In the genomic region with DNA sequence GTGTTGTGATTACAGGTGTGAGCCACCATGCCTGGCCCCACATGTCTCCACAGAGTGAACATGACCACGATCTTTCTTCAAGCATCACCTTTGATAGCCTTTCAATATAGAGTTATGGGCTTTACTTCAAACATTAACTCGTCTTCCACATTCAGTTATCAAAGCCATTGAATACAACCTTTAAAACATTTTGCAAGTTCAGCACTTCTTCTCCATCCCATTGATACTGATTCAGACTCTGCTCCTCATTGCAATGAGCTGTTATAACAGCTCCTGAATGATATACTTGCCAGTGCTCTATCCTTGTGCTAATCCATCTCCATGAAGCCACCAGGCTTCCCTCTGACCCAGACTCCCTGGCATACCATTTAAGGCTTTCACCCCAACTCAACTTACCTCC, we compare ENCODE assay signal across 9 cellular contexts.
"Had no signal": no experiment of that assay in that cellular context is flagged by ENCODE, and none has a peak within 500 bp of the region (broad histone marks: within the 10 kb centered on the region; RNA-seq: fewer than 3 reads in every experiment).

No MANE protein-coding gene starts in this region.

- FAIRE-seq: HTR-8/SVneo had no signal

- H3K4me2 ChIP-seq: KMS-11 had no signal

- H3K36me3 ChIP-seq: HAP-1 had no signal

- DNase-seq: GOT3, H7, Karpas-422, KBM-7 had no signal

- H3K27ac ChIP-seq: GM23248, KMS-11 had no signal

- H2AFZ ChIP-seq: GM23248 had no signal

- H3K4me3 ChIP-seq: GM23248, HAP-1 had no signal

- H3K9me3 ChIP-seq: HAP-1 had no signal

- ATAC-seq: HCT116 had no signal

- H3K9ac ChIP-seq: GM23248, KMS-11 had no signal
